Comparison of ENCODE assay signal across 19 cellular contexts in the genomic region with DNA sequence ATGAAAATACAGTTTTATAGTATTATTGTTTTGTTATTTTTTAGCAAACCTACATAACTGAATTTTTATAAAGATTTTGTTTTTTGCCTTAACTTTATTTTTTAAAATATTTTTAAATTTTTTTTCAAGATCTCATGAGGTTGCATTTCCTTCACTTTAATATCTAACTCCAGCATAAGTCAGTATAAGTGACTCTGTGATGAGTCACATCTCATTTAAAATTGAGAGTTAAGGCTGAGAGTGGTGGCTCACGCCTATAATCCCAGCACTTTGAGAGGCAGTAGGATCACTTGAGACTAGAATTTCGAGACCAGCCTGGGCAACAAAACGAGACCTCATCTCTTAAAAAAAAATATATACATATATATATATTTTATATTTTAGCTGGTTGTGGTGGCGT. TPM values are rescaled to one million over a fixed set of nuclear protein-coding genes. Genes with fewer than 3 reads are reported as not detected.
DNase-seq lines count a peak whose midpoint lies in the region; ATAC-seq, FAIRE-seq and TF ChIP-seq lines count a peak whose summit lies in the region.
"Had no signal": no experiment of that assay in that cellular context is flagged by ENCODE, and none has a peak within 500 bp of the region (broad histone marks: within the 10 kb centered on the region; RNA-seq: fewer than 3 reads in every experiment).

No MANE protein-coding gene starts in this region.

- no peaks in the 10 kb centered on the region; the same call in 1 of the 2 replicates for H3K4me1 ChIP-seq in Panc1 (ENCODE audit: control insufficient read depth, insufficient read depth, low read length)
- peaks cover 4% of the 10 kb centered on the region for H3K4me1 ChIP-seq in endothelial cell of umbilical vein (ENCODE audit: control insufficient read depth, extremely low read depth, insufficient read depth, low read length)

- H3K27me3 ChIP-seq in Panc1 (ENCODE audit: control insufficient read depth, insufficient read depth, low read length) = no peaks in the 10 kb centered on the region
- H3K27me3 ChIP-seq in endothelial cell of umbilical vein (ENCODE audit: control insufficient read depth in 2 of 2, insufficient read depth in 2 of 2, low read length in 2 of 2) = no peaks in the 10 kb centered on the region
- H3K27me3 ChIP-seq: esophagus squamous epithelium, hepatocyte, pancreas, right lobe of liver, tibial nerve had no signal

- peaks cover 15% of the 10 kb centered on the region for H3K4me1 Mint-ChIP-seq in stimulated activated naive CD8-positive, alpha-beta T cell treated with anti-CD3 and anti-CD28 coated beads, Interleukin-15, amount 100 ng/mL, for 72 hours

- H3K27ac Mint-ChIP-seq in stimulated activated naive CD8-positive, alpha-beta T cell treated with anti-CD3 and anti-CD28 coated beads, Interleukin-15, amount 100 ng/mL, for 72 hours = no peak overlapping the region
- H3K27ac Mint-ChIP-seq: memory B cell; naive thymus-derived CD8-positive, alpha-beta T cell had no signal

- intact Hi-C loops in Panc1 (cut with micrococcal nuclease; ENCODE audit: unreplicated experiment) (no loop called here), endothelial cell of umbilical vein (cut with micrococcal nuclease) (no loop called here), sciatic nerve (cut with DNase I) (no loop called here)

- no peak for FAIRE-seq in endothelial cell of umbilical vein (lab: Jason Lieb, UNC)
- FAIRE-seq: H1, pancreas had no signal

- dilution Hi-C loops in endothelial cell of umbilical vein (cut with MboI; ENCODE audit: extremely low pct_ligation_motif_present, low sequenced_read_pairs) = no loop called here

- H3K9me3 ChIP-seq in Panc1 (ENCODE audit: control insufficient read depth, insufficient read depth, low read depth, low read length) = 0 out of 2 replicates have a peak, but pooled peaks cover 2% of the 10 kb centered on the region
- no peaks in the 10 kb centered on the region for H3K9me3 ChIP-seq in endothelial cell of umbilical vein (replicated peaks; ENCODE audit: control insufficient read depth, insufficient read depth, low read length)
- H3K9me3 ChIP-seq: Caco-2, esophagus squamous epithelium, pancreas, right lobe of liver, tibial nerve had no signal

- CTCF ChIA-PET in Panc1 (lab: Charles Lee) = interaction anchor here (0.7 kb wide), 1 partner anchor 163 kb away, joined by 4 read pairs; no protein-coding TSS in a partner anchor
- CTCF ChIA-PET in endothelial cell of umbilical vein (lab: Charles Lee) = interaction anchor here (0.6 to 0.8 kb wide), 3 partner anchors 11 to 28 kb away, joined by 3 read pairs; no protein-coding TSS in a partner anchor

- no peak overlapping the region for H3K4me3 ChIP-seq in Panc1 (ENCODE audit: low read depth in 2 of 2, low read length in 2 of 2)
- H3K4me3 ChIP-seq in endothelial cell of umbilical vein (replicated peaks in 1 of 3; ENCODE audit: insufficient read depth in 1 of 3, low read depth in 1 of 3, low read length in 3 of 3) = no peak overlapping the region
- H3K4me3 ChIP-seq: esophagus squamous epithelium, hepatocyte, pancreas, right lobe of liver, tibial nerve had no signal

- no peak overlapping the region for H3K4me3 Mint-ChIP-seq in stimulated activated naive CD8-positive, alpha-beta T cell treated with anti-CD3 and anti-CD28 coated beads, Interleukin-15, amount 100 ng/mL, for 72 hours
- H3K4me3 Mint-ChIP-seq: memory B cell; naive thymus-derived CD8-positive, alpha-beta T cell; stimulated activated naive B cell treated with anti-CD40 and anti-IgM and Interleukin-4, amounts not matched to agents 10 μg/mL and 1 μg/mL and 100 μg/mL, for 72 hours had no signal

- ATAC-seq in Panc1 (0 out of 2 replicates have a peak, but pooled peaks have one; percentile 68), sciatic nerve (no peak)
- ATAC-seq in stimulated activated naive CD8-positive, alpha-beta T cell treated with anti-CD3 and anti-CD28 coated beads, Interleukin-15, amount 100 ng/mL, for 72 hours = no peak
- ATAC-seq: naive thymus-derived CD8-positive, alpha-beta T cell; pancreas; right lobe of liver; stimulated activated naive B cell treated with anti-CD40 and anti-IgM and Interleukin-4, amounts not matched to agents 10 μg/mL and 1 μg/mL and 100 μg/mL, for 72 hours had no signal

- no peak overlapping the region for H3K9ac ChIP-seq in endothelial cell of umbilical vein (replicated peaks; ENCODE audit: extremely low read depth, insufficient read depth, low read length)

- no peaks in the 10 kb centered on the region for H3K27me3 Mint-ChIP-seq in stimulated activated naive CD8-positive, alpha-beta T cell treated with anti-CD3 and anti-CD28 coated beads, Interleukin-15, amount 100 ng/mL, for 72 hours
- H3K27me3 Mint-ChIP-seq: memory B cell; naive thymus-derived CD8-positive, alpha-beta T cell; stimulated activated naive B cell treated with anti-CD40 and anti-IgM and Interleukin-4, amounts not matched to agents 10 μg/mL and 1 μg/mL and 100 μg/mL, for 72 hours had no signal

- H3K27ac ChIP-seq in Panc1 (ENCODE audit: low read length) (no peak overlapping the region), endothelial cell of umbilical vein (ENCODE audit: insufficient read depth, low read depth, low read length) (no peak overlapping the region)
- H3K27ac ChIP-seq: esophagus squamous epithelium, hepatocyte, pancreas, right lobe of liver, tibial nerve had no signal

- POLR2A ChIA-PET in Panc1 (lab: Charles Lee) (no interaction called here), endothelial cell of umbilical vein (lab: Charles Lee) (no interaction called here)

- H4K20me1 ChIP-seq in endothelial cell of umbilical vein (replicated peaks; ENCODE audit: control insufficient read depth, extremely low read depth, insufficient read depth, low read length) = peaks cover 4% of the 10 kb centered on the region

- H2AFZ ChIP-seq in endothelial cell of umbilical vein (ENCODE audit: low read depth, low read length) = no peak overlapping the region
- H2AFZ ChIP-seq: hepatocyte had no signal

- peak; percentile 81 for DNase-seq in ELR (ENCODE audit: low read depth)
- DNase-seq in Panc1 (ENCODE audit: low read depth, low spot score) = no peak
- DNase-seq in endothelial cell of umbilical vein (ENCODE audit: low read depth, low spot score) = no peak
- DNase-seq in kidney tubule cell (ENCODE audit: low spot score) = peak; percentile 57
- no peak for DNase-seq in stimulated activated naive CD4-positive, alpha-beta T cell (lab: John Stamatoyannopoulos, UW)
- no peak for DNase-seq in stimulated activated naive CD8-positive, alpha-beta T cell treated with anti-CD3 and anti-CD28 coated beads, Interleukin-15, amount 100 ng/mL, for 72 hours
- DNase-seq in sciatic nerve (ENCODE audit: low spot score) = no peak
- DNase-seq: Caco-2; esophagus squamous epithelium; naive thymus-derived CD8-positive, alpha-beta T cell; NCI-H146; NCI-H774; pancreas; right lobe of liver; stimulated activated naive B cell treated with anti-CD40 and anti-IgM and Interleukin-4, amounts not matched to agents 10 μg/mL and 1 μg/mL and 100 μg/mL, for 72 hours had no signal

- H3K4me2 ChIP-seq in endothelial cell of umbilical vein (ENCODE audit: insufficient read depth, low read length) = no peak overlapping the region
- H3K4me2 ChIP-seq: hepatocyte had no signal

- no peak for TF ChIP-seq POLR2A in endothelial cell of umbilical vein (IDR thresholded peaks at IDR 0.05; ENCODE audit: low read depth, low read length)

- H3K36me3 ChIP-seq in Panc1 (ENCODE audit: control insufficient read depth, insufficient read depth, low read length) = no peaks in the 10 kb centered on the region
- no peaks in the 10 kb centered on the region for H3K36me3 ChIP-seq in endothelial cell of umbilical vein (ENCODE audit: control insufficient read depth in 2 of 2, extremely low read depth in 1 of 2, insufficient read depth in 2 of 2, low read length in 2 of 2)
- H3K36me3 ChIP-seq: esophagus squamous epithelium, pancreas, right lobe of liver, tibial nerve had no signal

- H3K9me3 Mint-ChIP-seq in stimulated activated naive CD8-positive, alpha-beta T cell treated with anti-CD3 and anti-CD28 coated beads, Interleukin-15, amount 100 ng/mL, for 72 hours = no peaks in the 10 kb centered on the region
- H3K9me3 Mint-ChIP-seq: stimulated activated naive B cell treated with anti-CD40 and anti-IgM and Interleukin-4, amounts not matched to agents 10 μg/mL and 1 μg/mL and 100 μg/mL, for 72 hours had no signal

- TF ChIP-seq CTCF in Panc1 (IDR thresholded peaks at IDR 0.05) = no peak
- TF ChIP-seq CTCF in endothelial cell of umbilical vein (IDR thresholded peaks at IDR 0.05; ENCODE audit: extremely low read depth in 1 of 2, insufficient read depth in 1 of 2, low read depth in 1 of 2, low read length in 2 of 2) = no peak

- no peaks in the 10 kb centered on the region for H3K9me1 ChIP-seq in endothelial cell of umbilical vein (replicated peaks; ENCODE audit: control insufficient read depth, extremely low read depth, insufficient read depth, low read length)

- in situ Hi-C loops in Panc1 (cut with HindIII; ENCODE audit: low pct_unique_long_range_greater_than_20kb, low sequenced_read_pairs) = no loop called here

- no TSS peak for BruUV-seq in Panc1 (replicated peaks; lab: Mats Ljungman, UMichigan)
- no TSS peak for BruUV-seq in endothelial cell of umbilical vein (replicated peaks; lab: Mats Ljungman, UMichigan)

- peaks cover 85% of the 10 kb centered on the region for H3K79me2 ChIP-seq in endothelial cell of umbilical vein (ENCODE audit: control insufficient read depth, insufficient read depth, low read length)

TF ChIP-seq in endothelial cell of umbilical vein, 7 proteins besides CTCF, POLR2A, EP300 and RAD21:
- TF ChIP-seq EZH2 (IDR thresholded peaks at IDR 0.05; ENCODE audit: borderline replicate concordance, low read depth, low read length, severe bottlenecking) (no peak), FOS (IDR thresholded peaks at IDR 0.05; ENCODE audit: borderline replicate concordance, insufficient read depth, low read length) (peak; percentile 73), JUN (IDR thresholded peaks at IDR 0.05; ENCODE audit: borderline replicate concordance, insufficient read depth, insufficient read length, low read depth) (peak; percentile 13)

RNA-seq across cellular contexts. Expression of gene NLK, which starts 44.0 kb away (rescaled TPM):
- total RNA-seq in Panc1 (2021; ENCODE audit: unreplicated experiment) (28.0 TPM), endothelial cell of umbilical vein (32.6 and 34.2 TPM in 2 replicates), sciatic nerve (34.9 TPM)
- polyA plus RNA-seq in Panc1 (2012; ENCODE audit: insufficient read length) = 12.3 TPM
- 21.8 and 23.8 TPM in 2 replicates for polyA plus RNA-seq in endothelial cell of umbilical vein
- polyA plus RNA-seq in endothelial cell of umbilical vein (2011; cell fraction: cytosol; rRNA removed) = 15.3 and 20.3 TPM in 2 replicates
- 33.3 and 45.7 TPM in 2 replicates for polyA plus RNA-seq in endothelial cell of umbilical vein (2011; cell fraction: nucleus; rRNA removed)
- 15.0 and 15.5 TPM in 2 replicates for polyA plus RNA-seq in endothelial cell of umbilical vein (2012)
- 93.4 and 121 TPM in 2 replicates for polyA minus RNA-seq in endothelial cell of umbilical vein
- polyA minus RNA-seq in endothelial cell of umbilical vein (2011; cell fraction: cytosol; rRNA and poly(A)+ RNA removed) = 13.2 TPM
- polyA minus RNA-seq in endothelial cell of umbilical vein (2011; cell fraction: nucleus; rRNA and poly(A)+ RNA removed) = 174 and 190 TPM in 2 replicates

Comparison
In these comparisons a context has a peak if more than half of its experiments do, and no peak if none do; other contexts are left out.
1. DNase-seq: peak in ELR (single experiment) and kidney tubule cell (single experiment); none in Panc1 (single experiment), endothelial cell of umbilical vein (single experiment), stimulated activated naive CD4-positive, alpha-beta T cell (0 of 6), stimulated activated naive CD8-positive, alpha-beta T cell treated with anti-CD3 and anti-CD28 coated beads, Interleukin-15, amount 100 ng/mL, for 72 hours (0 of 2) and sciatic nerve (single experiment).